ENCODE assay signal across 27 cellular contexts in genomic region chr12:68065687-68066086, GRCh38.
DNase-seq lines count a peak whose midpoint lies in the region; ATAC-seq and TF ChIP-seq lines count a peak whose summit lies in the region.
"Had no signal": no experiment of that assay in that cellular context is flagged by ENCODE, and none has a peak within 500 bp of the region (broad histone marks: within the 10 kb centered on the region; RNA-seq: fewer than 3 reads in every experiment).

No MANE protein-coding gene starts in this region.

- DNase-seq in activated T-cell treated with anti-CD3 and anti-CD28 coated beads, Interleukin-2, amount 50 U/mL, for 72 hours = no peak
- DNase-seq in activated T-cell treated with anti-CD3 and anti-CD28 coated beads for 4 hours (no peak), MV-4-11 (lab: John Stamatoyannopoulos, UW) (peak; percentile 14), NCI-H2081 (lab: John Stamatoyannopoulos, UW) (no peak), NCI-H187 (lab: John Stamatoyannopoulos, UW) (no peak)
- no peak for DNase-seq in activated T-helper 1 cell treated with anti-CD3 and anti-CD28 coated beads, Interleukin-12 subunit alpha, Interleukin-12 subunit beta, Interleukin-2, Interleukin-4 antibody, amounts not matched to agents 30 ng/mL and 10 ng/mL and 1 ng/mL, durations not matched to agents 14 hours and 24 hours and 36 hours (ENCODE audit: low spot score)
- DNase-seq: 8988T; ACHN; CD4-positive, alpha-beta T cell; GOT3; IMR-90; KG1; NCI-H1092 treated with DMSO at 0.1 percent for 48 hours; NCI-H1436; NCI-H1930; NCI-H446; NCI-H524 treated with DMSO at 0.1 percent for 48 hours; NCI-H774; NK-92 treated with Interleukin-12 subunit alpha and Interleukin-12 subunit beta, amount 100 ng/mL, for 24 hours; PC-9; SJCRH30 had no signal

- no peak for ATAC-seq in activated T-cell treated with anti-CD3 and anti-CD28 coated beads, Interleukin-2, amount 50 U/mL, for 72 hours (replicated peaks in 1 of 2)
- ATAC-seq in GM18505 (IDR thresholded peaks at IDR 0.05; ENCODE audit: unreplicated experiment) (no peak), GM19463 (IDR thresholded peaks at IDR 0.05; ENCODE audit: unreplicated experiment) (no peak)
- ATAC-seq: GM12878, HCT116, Right ventricle myocardium inferior, SK-N-SH treated with all-trans-retinoic acid at 6 μM for 48 hours had no signal

- TF ChIP-seq POLR2A in GM18505 (IDR thresholded peaks at IDR 0.05; ENCODE audit: borderline replicate concordance, extremely low read depth, insufficient read depth, insufficient read length) = no peak

- H3K4me1 Mint-ChIP-seq in activated T-cell treated with anti-CD3 and anti-CD28 coated beads, Interleukin-2, amount 50 U/mL, for 72 hours (ENCODE audit: low read depth) = peaks cover 10% of the 10 kb centered on the region
- H3K4me1 Mint-ChIP-seq in activated T-helper 1 cell treated with anti-CD3 and anti-CD28 coated beads, Interleukin-12 subunit alpha, Interleukin-12 subunit beta, Interleukin-2, Interleukin-4 antibody, amounts not matched to agents 30 ng/mL and 10 ng/mL and 1 ng/mL, durations not matched to agents 14 hours and 24 hours and 36 hours (ENCODE audit: low read depth) = peaks cover 32% of the 10 kb centered on the region

- intact Hi-C loops in activated T-helper 1 cell treated with anti-CD3 and anti-CD28 coated beads, Interleukin-12 subunit alpha, Interleukin-12 subunit beta, Interleukin-2, Interleukin-4 antibody, amounts not matched to agents 30 ng/mL and 10 ng/mL and 1 ng/mL, durations not matched to agents 14 hours and 24 hours and 36 hours (cut with micrococcal nuclease) = loop anchor here (2.0 kb wide), 1 partner anchor 23 kb away; no protein-coding TSS in a partner anchor

- H3K36me3 Mint-ChIP-seq in activated T-cell treated with anti-CD3 and anti-CD28 coated beads, Interleukin-2, amount 50 U/mL, for 72 hours (ENCODE audit: insufficient read depth in 2 of 2) = peaks cover 11 to 26% of the 10 kb centered on the region in 2 donors
- H3K36me3 Mint-ChIP-seq in activated T-helper 1 cell treated with anti-CD3 and anti-CD28 coated beads, Interleukin-12 subunit alpha, Interleukin-12 subunit beta, Interleukin-2, Interleukin-4 antibody, amounts not matched to agents 30 ng/mL and 10 ng/mL and 1 ng/mL, durations not matched to agents 14 hours and 24 hours and 36 hours (ENCODE audit: low read depth) = peaks cover 56% of the 10 kb centered on the region

- peak overlapping the region; percentile 20 for H3K27ac Mint-ChIP-seq in activated T-cell treated with anti-CD3 and anti-CD28 coated beads, Interleukin-2, amount 50 U/mL, for 72 hours
- peak overlapping the region; percentile 36 for H3K27ac Mint-ChIP-seq in activated T-helper 1 cell treated with anti-CD3 and anti-CD28 coated beads, Interleukin-12 subunit alpha, Interleukin-12 subunit beta, Interleukin-2, Interleukin-4 antibody, amounts not matched to agents 30 ng/mL and 10 ng/mL and 1 ng/mL, durations not matched to agents 14 hours and 24 hours and 36 hours
- H3K27ac Mint-ChIP-seq: CD4-positive, alpha-beta T cell had no signal

- H3K4me3 Mint-ChIP-seq in activated T-cell treated with anti-CD3 and anti-CD28 coated beads, Interleukin-2, amount 50 U/mL, for 72 hours = no peak overlapping the region
- H3K4me3 Mint-ChIP-seq in activated T-helper 1 cell treated with anti-CD3 and anti-CD28 coated beads, Interleukin-12 subunit alpha, Interleukin-12 subunit beta, Interleukin-2, Interleukin-4 antibody, amounts not matched to agents 30 ng/mL and 10 ng/mL and 1 ng/mL, durations not matched to agents 14 hours and 24 hours and 36 hours = no peak overlapping the region
- H3K4me3 Mint-ChIP-seq: CD4-positive, alpha-beta T cell had no signal

- H3K9me3 Mint-ChIP-seq in activated T-cell treated with anti-CD3 and anti-CD28 coated beads, Interleukin-2, amount 50 U/mL, for 72 hours = peaks cover 15 to 29% of the 10 kb centered on the region in 2 donors
- peaks cover 77% of the 10 kb centered on the region for H3K9me3 Mint-ChIP-seq in activated T-helper 1 cell treated with anti-CD3 and anti-CD28 coated beads, Interleukin-12 subunit alpha, Interleukin-12 subunit beta, Interleukin-2, Interleukin-4 antibody, amounts not matched to agents 30 ng/mL and 10 ng/mL and 1 ng/mL, durations not matched to agents 14 hours and 24 hours and 36 hours

- peaks cover 7% of the 10 kb centered on the region for H3K27me3 Mint-ChIP-seq in activated T-cell treated with anti-CD3 and anti-CD28 coated beads, Interleukin-2, amount 50 U/mL, for 72 hours (ENCODE audit: low read depth)
- H3K27me3 Mint-ChIP-seq in activated T-helper 1 cell treated with anti-CD3 and anti-CD28 coated beads, Interleukin-12 subunit alpha, Interleukin-12 subunit beta, Interleukin-2, Interleukin-4 antibody, amounts not matched to agents 30 ng/mL and 10 ng/mL and 1 ng/mL, durations not matched to agents 14 hours and 24 hours and 36 hours (ENCODE audit: insufficient read depth) = no peaks in the 10 kb centered on the region
